Comparison of ENCODE assay signal across 20 cellular contexts in genomic region chr10:37747081-37747480, GRCh38.
DNase-seq lines count a peak whose midpoint lies in the region; ATAC-seq lines count a peak whose summit lies in the region.
"Had no signal": no experiment of that assay in that cellular context is flagged by ENCODE, and none has a peak within 500 bp of the region (broad histone marks: within the 10 kb centered on the region; RNA-seq: fewer than 3 reads in every experiment).

No MANE protein-coding gene starts in this region.

- H3K4me1 Mint-ChIP-seq in stimulated activated effector memory CD8-positive, alpha-beta T cell treated with anti-CD3 and anti-CD28 coated beads, Interleukin-12 subunit alpha, Interleukin-12 subunit beta, amount 100 ng/mL, for 72 hours, result no peaks in the 10 kb centered on the region
- H3K4me1 Mint-ChIP-seq: B cell; CD4-positive, CD25-positive, alpha-beta regulatory T cell; GM23338; H9 had no signal

- intact Hi-C loops in cardiac septum (cut with DNase I), result no loop called here
- intact Hi-C loops in left ventricle myocardium superior (cut with micrococcal nuclease), result no loop called here

- H3K9me3 Mint-ChIP-seq in stimulated activated effector memory CD8-positive, alpha-beta T cell treated with anti-CD3 and anti-CD28 coated beads, Interleukin-12 subunit alpha, Interleukin-12 subunit beta, amount 100 ng/mL, for 72 hours, result peaks cover 12% of the 10 kb centered on the region

- ATAC-seq in left ventricle myocardium superior, result no peak
- ATAC-seq in stimulated activated effector memory CD8-positive, alpha-beta T cell treated with anti-CD3 and anti-CD28 coated beads, Interleukin-12 subunit alpha, Interleukin-12 subunit beta, amount 100 ng/mL, for 72 hours, result no peak
- no peak for ATAC-seq in GM19467 (IDR thresholded peaks at IDR 0.05; ENCODE audit: unreplicated experiment)
- ATAC-seq: CD8-positive, alpha-beta T cell; GM12878; GM23338; HCT116 had no signal

- H3K4me3 Mint-ChIP-seq in stimulated activated effector memory CD8-positive, alpha-beta T cell treated with anti-CD3 and anti-CD28 coated beads, Interleukin-12 subunit alpha, Interleukin-12 subunit beta, amount 100 ng/mL, for 72 hours, result no peak overlapping the region
- H3K4me3 Mint-ChIP-seq: B cell; CD4-positive, CD25-positive, alpha-beta regulatory T cell; CD8-positive, alpha-beta T cell; GM23338; H9 had no signal

- H3K27ac Mint-ChIP-seq in stimulated activated effector memory CD8-positive, alpha-beta T cell treated with anti-CD3 and anti-CD28 coated beads, Interleukin-12 subunit alpha, Interleukin-12 subunit beta, amount 100 ng/mL, for 72 hours, result no peak overlapping the region
- H3K27ac Mint-ChIP-seq: B cell; CD8-positive, alpha-beta T cell; GM23338; H9 had no signal

- no peaks in the 10 kb centered on the region for H3K36me3 Mint-ChIP-seq in stimulated activated effector memory CD8-positive, alpha-beta T cell treated with anti-CD3 and anti-CD28 coated beads, Interleukin-12 subunit alpha, Interleukin-12 subunit beta, amount 100 ng/mL, for 72 hours
- H3K36me3 Mint-ChIP-seq: CD8-positive, alpha-beta T cell had no signal

- DNase-seq in cardiac septum (ENCODE audit: low spot score) (peak; percentile 61), left ventricle myocardium superior (no peak), NCI-H524 (lab: John Stamatoyannopoulos, UW) (peak; percentile 42 to 76), NCI-H82 treated with DMSO at 0.1 percent for 48 hours (lab: John Stamatoyannopoulos, UW; ENCODE audit: unreplicated experiment) (peak; percentile 41), D341Med (ENCODE audit: low spot score) (no peak)
- DNase-seq in stimulated activated effector memory CD8-positive, alpha-beta T cell treated with anti-CD3 and anti-CD28 coated beads, Interleukin-12 subunit alpha, Interleukin-12 subunit beta, amount 100 ng/mL, for 72 hours (ENCODE audit: low spot score in 2 of 2), result no peak
- DNase-seq: 8988T; Caco-2; CD4-positive, CD25-positive, alpha-beta regulatory T cell; CD8-positive, alpha-beta T cell; DMS 273 treated with DMSO at 0.1 percent for 48 hours; DMS79; EL; GDM1; H9 had no signal

Comparison
In these comparisons a context has a peak if more than half of its experiments do, and no peak if none do; other contexts are left out.
1. DNase-seq: peak in cardiac septum (single experiment), NCI-H524 (2 of 2) and NCI-H82 treated with DMSO at 0.1 percent for 48 hours (single experiment); none in left ventricle myocardium superior (single experiment), stimulated activated effector memory CD8-positive, alpha-beta T cell treated with anti-CD3 and anti-CD28 coated beads, Interleukin-12 subunit alpha, Interleukin-12 subunit beta, amount 100 ng/mL, for 72 hours (0 of 2) and D341Med (single experiment).